ENCODE assay signal across 1 cellular context in genomic region chr5:138954257-138955012, GRCh38.
TF ChIP-seq lines count a peak whose summit lies in the region.

No MANE protein-coding gene starts in this region.

TF ChIP-seq in IMR-90, 13 proteins besides CTCF, POLR2A, EP300 and RAD21 (continued from another document):
- TF ChIP-seq, protein P1, sequence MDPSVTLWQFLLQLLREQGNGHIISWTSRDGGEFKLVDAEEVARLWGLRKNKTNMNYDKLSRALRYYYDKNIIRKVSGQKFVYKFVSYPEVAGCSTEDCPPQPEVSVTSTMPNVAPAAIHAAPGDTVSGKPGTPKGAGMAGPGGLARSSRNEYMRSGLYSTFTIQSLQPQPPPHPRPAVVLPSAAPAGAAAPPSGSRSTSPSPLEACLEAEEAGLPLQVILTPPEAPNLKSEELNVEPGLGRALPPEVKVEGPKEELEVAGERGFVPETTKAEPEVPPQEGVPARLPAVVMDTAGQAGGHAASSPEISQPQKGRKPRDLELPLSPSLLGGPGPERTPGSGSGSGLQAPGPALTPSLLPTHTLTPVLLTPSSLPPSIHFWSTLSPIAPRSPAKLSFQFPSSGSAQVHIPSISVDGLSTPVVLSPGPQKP (IDR thresholded peaks at IDR 0.05; ENCODE audit: borderline replicate concordance, low read depth, low read length): no peak
- no peak for TF ChIP-seq MAZ (IDR thresholded peaks at IDR 0.05; ENCODE audit: borderline replicate concordance, low read depth, low read length)
- no peak for TF ChIP-seq MAFK (IDR thresholded peaks at IDR 0.05; ENCODE audit: low read depth, low read length)
